1 cellular context compared by ENCODE assay signal in the genomic region with DNA sequence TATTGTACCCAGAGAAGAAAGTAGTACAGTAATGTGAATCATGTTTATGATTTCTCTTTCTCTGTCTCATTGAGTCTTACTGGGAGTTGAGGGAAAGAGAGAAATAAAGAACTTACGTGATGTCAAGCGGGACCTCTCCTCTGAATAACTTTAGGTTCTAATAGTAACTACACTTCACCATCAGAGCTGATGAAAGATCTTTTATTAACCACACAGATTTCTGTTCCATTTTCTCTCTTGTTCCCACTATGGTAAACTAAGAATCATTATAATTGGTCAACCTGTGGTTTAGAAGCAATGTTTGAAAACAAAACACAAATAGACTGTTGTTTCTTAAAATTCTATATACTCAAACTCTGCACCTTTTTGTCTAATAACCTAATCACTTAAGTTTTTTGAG.
A peak's percentile ranks its signal among the peaks of the same experiment; 100 is the strongest.
TF ChIP-seq lines count a peak whose summit lies in the region.

No MANE protein-coding gene starts in this region.

TF ChIP-seq in GM12878, 131 proteins besides CTCF, POLR2A, EP300 and RAD21 (continued from another document):
- TF ChIP-seq ELK1 (IDR thresholded peaks at IDR 0.05; ENCODE audit: low read depth, low read length) (no peak), MTA2 (IDR thresholded peaks at IDR 0.05; ENCODE audit: low read depth) (peak; percentile 11; the same call in 1 of the 2 replicates), MTA3 (IDR thresholded peaks at IDR 0.05; ENCODE audit: borderline replicate concordance, low read length) (no peak)
